ENCODE assay signal across 10 cellular contexts in genomic region chr15:38610748-38611147, GRCh38. TPM values are rescaled to one million over a fixed set of nuclear protein-coding genes. Genes with fewer than 3 reads are reported as not detected.
A peak's percentile ranks its signal among the peaks of the same experiment; 100 is the strongest.
DNase-seq lines count a peak whose midpoint lies in the region; ATAC-seq and TF ChIP-seq lines count a peak whose summit lies in the region.
"Had no signal": no experiment of that assay in that cellular context is flagged by ENCODE, and none has a peak within 500 bp of the region (broad histone marks: within the 10 kb centered on the region; RNA-seq: fewer than 3 reads in every experiment).

No MANE protein-coding gene starts in this region.

- H3K36me3 Mint-ChIP-seq in activated naive CD4-positive, alpha-beta T cell treated with anti-CD3 and anti-CD28 coated beads, Interleukin-2, amount 50 U/mL, for 24 hours, result no peaks in the 10 kb centered on the region

- H3K9me3 Mint-ChIP-seq in activated naive CD4-positive, alpha-beta T cell treated with anti-CD3 and anti-CD28 coated beads, Interleukin-2, amount 50 U/mL, for 24 hours, result no peaks in the 10 kb centered on the region

- no peak overlapping the region for H3K4me3 ChIP-seq in tibial artery
- H3K4me3 ChIP-seq: smooth muscle cell, testis had no signal

- H3K27me3 Mint-ChIP-seq in activated naive CD4-positive, alpha-beta T cell treated with anti-CD3 and anti-CD28 coated beads, Interleukin-2, amount 50 U/mL, for 24 hours, result no peaks in the 10 kb centered on the region

- no peaks in the 10 kb centered on the region for H3K36me3 ChIP-seq in tibial artery

- peak; percentile 90 for DNase-seq in NCI-H2171 (lab: John Stamatoyannopoulos, UW)
- DNase-seq in stimulated activated CD4-positive, alpha-beta T cell treated with anti-CD3 and anti-CD28 coated beads, Interleukin-4, amount 100 ng/mL, for 1 hour, result peak; percentile 23
- no peak for DNase-seq in Right ventricle myocardium superior
- DNase-seq in Right ventricle myocardium inferior (ENCODE audit: missing footprints), result no peak
- DNase-seq in tibial artery, result no peak
- DNase-seq in GM19240 (ENCODE audit: insufficient read length, low spot score), result no peak
- DNase-seq: testis had no signal

- H3K4me1 ChIP-seq in tibial artery, result no peaks in the 10 kb centered on the region
- H3K4me1 ChIP-seq: testis had no signal

- peak; percentile 75 for ATAC-seq in GM18867 (IDR thresholded peaks at IDR 0.05; ENCODE audit: unreplicated experiment)
- no peak for ATAC-seq in Right ventricle myocardium superior (ENCODE audit: poor library complexity)
- no peak for ATAC-seq in Right ventricle myocardium inferior

- intact Hi-C loops in Right ventricle myocardium superior (cut with DNase I), result no loop called here
- intact Hi-C loops in Right ventricle myocardium inferior (cut with DNase I), result no loop called here
- intact Hi-C loops in tibial artery (cut with DNase I; ENCODE audit: low total_unique reads), result no loop called here

- H3K4me1 Mint-ChIP-seq in activated naive CD4-positive, alpha-beta T cell treated with anti-CD3 and anti-CD28 coated beads, Interleukin-2, amount 50 U/mL, for 24 hours, result peaks cover 69% of the 10 kb centered on the region

- no peaks in the 10 kb centered on the region for H3K9me3 ChIP-seq in tibial artery
- H3K9me3 ChIP-seq: testis had no signal

- no peak overlapping the region for H3K27ac Mint-ChIP-seq in activated naive CD4-positive, alpha-beta T cell treated with anti-CD3 and anti-CD28 coated beads, Interleukin-2, amount 50 U/mL, for 24 hours

- H3K27me3 ChIP-seq in tibial artery, result peaks cover 0 to 3% of the 10 kb centered on the region in 2 donors
- H3K27me3 ChIP-seq: testis had no signal

- H3K4me3 Mint-ChIP-seq in activated naive CD4-positive, alpha-beta T cell treated with anti-CD3 and anti-CD28 coated beads, Interleukin-2, amount 50 U/mL, for 24 hours, result peak overlapping the region; percentile 13

- H3K27ac ChIP-seq in tibial artery, result no peak overlapping the region
- H3K27ac ChIP-seq: testis had no signal

- no peak for TF ChIP-seq CTCF in tibial artery (IDR thresholded peaks at IDR 0.05)

RNA-seq across cellular contexts. Expression of gene RASGRP1, which starts 46.1 kb away (rescaled TPM):
- total RNA-seq in Right ventricle myocardium superior (0.11 TPM), Right ventricle myocardium inferior (0.46 TPM)

Comparison
In these comparisons a context has a peak if more than half of its experiments do, and no peak if none do; other contexts are left out.
1. DNase-seq: peak in NCI-H2171 (single experiment) and stimulated activated CD4-positive, alpha-beta T cell treated with anti-CD3 and anti-CD28 coated beads, Interleukin-4, amount 100 ng/mL, for 1 hour (single experiment); none in Right ventricle myocardium superior (single experiment), Right ventricle myocardium inferior (single experiment), tibial artery (0 of 2) and GM19240 (single experiment).